25 cellular contexts compared by ENCODE assay signal in genomic region chrY:15540511-15540910, GRCh38.
A peak's percentile ranks its signal among the peaks of the same experiment; 100 is the strongest.
DNase-seq lines count a peak whose midpoint lies in the region; ATAC-seq, FAIRE-seq and TF ChIP-seq lines count a peak whose summit lies in the region.
"Had no signal": no experiment of that assay in that cellular context is flagged by ENCODE, and none has a peak within 500 bp of the region (broad histone marks: within the 10 kb centered on the region; RNA-seq: fewer than 3 reads in every experiment).

No MANE protein-coding gene starts in this region.

- H3K27ac ChIP-seq in astrocyte (ENCODE audit: low read depth, low read length), result no peak overlapping the region
- H3K27ac ChIP-seq: 22Rv1 had no signal

- no peak for TF ChIP-seq CTCF in AG04449 (IDR thresholded peaks at IDR 0.05; ENCODE audit: insufficient read depth, low read length, missing control alignments)
- no peak for TF ChIP-seq CTCF in astrocyte (IDR thresholded peaks at IDR 0.05; ENCODE audit: insufficient read depth, low read depth, low read length)

- H3K9me3 ChIP-seq in astrocyte (ENCODE audit: insufficient read depth, low read depth, low read length), result no peaks in the 10 kb centered on the region

- POLR2A ChIA-PET in AG04449 (lab: Yijun Ruan, JAX), result no interaction called here

- no peaks in the 10 kb centered on the region for H3K27me3 ChIP-seq in astrocyte (ENCODE audit: insufficient read depth, low read length)

- H3K4me1 Mint-ChIP-seq in astrocyte (ENCODE audit: low read depth, unreplicated experiment), result peaks cover 22% of the 10 kb centered on the region
- H3K4me1 Mint-ChIP-seq: B cell; CD4-positive, CD25-positive, alpha-beta regulatory T cell had no signal

- no peak overlapping the region for H2AFZ ChIP-seq in astrocyte (ENCODE audit: low read depth, low read length)

- no peak overlapping the region for H3K4me3 Mint-ChIP-seq in astrocyte (ENCODE audit: unreplicated experiment)
- H3K4me3 Mint-ChIP-seq: B cell had no signal

- H3K27ac Mint-ChIP-seq in astrocyte (ENCODE audit: unreplicated experiment), result peak overlapping the region; percentile 77
- H3K27ac Mint-ChIP-seq: B cell; CD4-positive, CD25-positive, alpha-beta regulatory T cell had no signal

- no peak overlapping the region for H3K4me2 ChIP-seq in astrocyte (ENCODE audit: low read length)

- DNase-seq in AG04449 (ENCODE audit: low read depth, low spot score) (peak; percentile 34), GM03348 (ENCODE audit: low spot score) (peak; percentile 9), astrocyte (ENCODE audit: low read depth) (no peak), kidney glomerular epithelial cell (lab: John Stamatoyannopoulos, UW) (peak; percentile 17), NCI-H524 (lab: John Stamatoyannopoulos, UW) (no peak), putamen (ENCODE audit: low spot score) (no peak)
- DNase-seq: ACHN; CD4-positive, CD25-positive, alpha-beta regulatory T cell; DMS79; KG1; NCI-H1092 treated with DMSO at 0.1 percent for 48 hours; NCI-H1436 treated with DMSO at 0.1 percent for 48 hours; NCI-H1930; NCI-H2227 treated with DMSO at 0.1 percent for 48 hours; NCI-H510A; NCI-H748 treated with DMSO at 0.1 percent for 48 hours had no signal

- no peak overlapping the region for H3K4me3 ChIP-seq in AG04449 (ENCODE audit: low read depth, low read length)
- no peak overlapping the region for H3K4me3 ChIP-seq in astrocyte (ENCODE audit: insufficient read depth, low read depth, low read length)

- H3K4me1 ChIP-seq in astrocyte (ENCODE audit: insufficient read depth, low read length), result peaks cover under 1% of the 10 kb centered on the region

- CTCF ChIA-PET in AG04449 (lab: Yijun Ruan, JAX), result interaction anchor here (1.0 kb wide), 1 partner anchor 8 kb away, joined by 3 read pairs; no protein-coding TSS in a partner anchor

- ATAC-seq in HG03342 (IDR thresholded peaks at IDR 0.05; ENCODE audit: unreplicated experiment) (no peak), HG02678 (IDR thresholded peaks at IDR 0.05; ENCODE audit: unreplicated experiment) (no peak)
- ATAC-seq: Panc1, SK-N-SH treated with all-trans-retinoic acid at 6 μM for 48 hours had no signal

- H3K36me3 Mint-ChIP-seq in astrocyte (ENCODE audit: low read depth, unreplicated experiment), result no peaks in the 10 kb centered on the region
- H3K36me3 Mint-ChIP-seq: CD4-positive, CD25-positive, alpha-beta regulatory T cell had no signal

- FAIRE-seq in astrocyte (lab: Jason Lieb, UNC), result no peak
- FAIRE-seq: GM12892, H1, HTR-8/SVneo had no signal

- peaks cover 2% of the 10 kb centered on the region for H3K9me3 Mint-ChIP-seq in astrocyte (ENCODE audit: unreplicated experiment)
- H3K9me3 Mint-ChIP-seq: CD4-positive, CD25-positive, alpha-beta regulatory T cell had no signal

- H3K9ac ChIP-seq in astrocyte (ENCODE audit: low read length), result no peak overlapping the region

- no peaks in the 10 kb centered on the region for H4K20me1 ChIP-seq in astrocyte (ENCODE audit: insufficient read depth, low read length)

- H3K79me2 ChIP-seq in astrocyte (ENCODE audit: insufficient read depth, low read length), result no peaks in the 10 kb centered on the region

- no peaks in the 10 kb centered on the region for H3K27me3 Mint-ChIP-seq in astrocyte (ENCODE audit: low read depth, unreplicated experiment)
- H3K27me3 Mint-ChIP-seq: B cell; CD4-positive, CD25-positive, alpha-beta regulatory T cell had no signal

- no peaks in the 10 kb centered on the region for H3K36me3 ChIP-seq in astrocyte (ENCODE audit: insufficient read depth, low read length)

Comparison
In these comparisons a context has a peak if more than half of its experiments do, and no peak if none do; other contexts are left out.
1. DNase-seq: peak in AG04449 (single experiment), GM03348 (single experiment) and kidney glomerular epithelial cell (single experiment); none in astrocyte (single experiment), NCI-H524 (0 of 2) and putamen (single experiment).